2 cellular contexts compared by ENCODE assay signal in genomic region chr6:2925842-2926747, GRCh38.
A peak's percentile ranks its signal among the peaks of the same experiment; 100 is the strongest.
TF ChIP-seq lines count a peak whose summit lies in the region.
"Not testable (repeated sequence)": the region's sequence is repeated elsewhere in the genome, so short reads cannot be mapped to it uniquely, and the experiment has no call there.

No MANE protein-coding gene starts in this region.

TF ChIP-seq in HEK293, 187 proteins besides CTCF, POLR2A, EP300 and RAD21:
- TF ChIP-seq PRDM10 (tag by site-specific recombination; IDR thresholded peaks at IDR 0.05) (peak; percentile 9; the same call in 1 of the 2 replicates), ZBTB20 (tag by site-specific recombination; IDR thresholded peaks at IDR 0.05) (peak; percentile 60; the same call in 1 of the 2 replicates)

TF ChIP-seq in K562, 482 proteins besides CTCF, POLR2A, EP300 and RAD21 (continues in another document):
- not testable (repeated sequence) for TF ChIP-seq ID3 (CRISPR knock-in tag; IDR thresholded peaks at IDR 0.05); ATF1 (CRISPR knock-in tag; IDR thresholded peaks at IDR 0.05); NR4A1 (CRISPR knock-in tag; IDR thresholded peaks at IDR 0.05); JUND (tag; IDR thresholded peaks at IDR 0.05; ENCODE audit: borderline replicate concordance, low read depth, low read length); TEAD4 (CRISPR knock-in tag; IDR thresholded peaks at IDR 0.05; ENCODE audit: borderline replicate concordance)
- TF ChIP-seq ID3 (tag; IDR thresholded peaks at IDR 0.05) = peak; percentile 82
- TF ChIP-seq ZNF165 (CRISPR knock-in tag; IDR thresholded peaks at IDR 0.05; ENCODE audit: borderline replicate concordance) = peak; percentile 69; the same call in 1 of the 2 replicates
- TF ChIP-seq ZBTB11 (CRISPR knock-in tag; IDR thresholded peaks at IDR 0.05) = peak in 1 of 3 experiments; percentile 54; a peak in 1 of 6 replicates
- peak; percentile 84 for TF ChIP-seq PTRF (tag; IDR thresholded peaks at IDR 0.05)
- peak; percentile 24; the same call in 1 of the 2 replicates for TF ChIP-seq ZNF24 (IDR thresholded peaks at IDR 0.05)
- 0 out of 2 replicates have a peak, but pooled peaks have one; percentile 58 for TF ChIP-seq ZNF197 (CRISPR knock-in tag; IDR thresholded peaks at IDR 0.05; ENCODE audit: low read depth)
- 0 out of 2 replicates have a peak, but pooled peaks have one; percentile 48 for TF ChIP-seq ZNF583 (CRISPR knock-in tag; IDR thresholded peaks at IDR 0.05)
- 0 out of 2 replicates have a peak, but pooled peaks have one; percentile 41 for TF ChIP-seq ATF1 (tag; IDR thresholded peaks at IDR 0.05)
- peak in 1 of 2 experiments; percentile 59; a peak in 1 of 4 replicates for TF ChIP-seq TEAD1 (CRISPR knock-in tag; IDR thresholded peaks at IDR 0.05)
- TF ChIP-seq ZNF639 (CRISPR knock-in tag; conservative IDR thresholded peaks at IDR 0.05 in 1 of 2, IDR thresholded peaks at IDR 0.05 in 1 of 2) = 0 out of 4 replicates have a peak, but pooled peaks of 1 of the 2 experiments have one; percentile 24
- 0 out of 2 replicates have a peak, but pooled peaks have one; percentile 37 for TF ChIP-seq HDAC2 (IDR thresholded peaks at IDR 0.05)
- TF ChIP-seq NR4A1 (tag; IDR thresholded peaks at IDR 0.05) = peak; percentile 95
- 0 out of 2 replicates have a peak, but pooled peaks have one; percentile 18 for TF ChIP-seq ZEB2 (IDR thresholded peaks at IDR 0.05)
- TF ChIP-seq ZNF395 (CRISPR knock-in tag; IDR thresholded peaks at IDR 0.05) = 0 out of 2 replicates have a peak, but pooled peaks have one; percentile 45
- peak in 1 of 2 experiments; percentile 30; a peak in 1 of 4 replicates for TF ChIP-seq MNT (conservative IDR thresholded peaks at IDR 0.05)
- TF ChIP-seq ZNF592 (IDR thresholded peaks at IDR 0.05) = peak; percentile 93
- peak; percentile 11 to 57; a peak in 1 of 4 replicates for TF ChIP-seq KDM1A (IDR thresholded peaks at IDR 0.05)
- TF ChIP-seq RNF219 (CRISPR knock-in tag; IDR thresholded peaks at IDR 0.05) = peak; percentile 8; the same call in 1 of the 2 replicates
- 0 out of 2 replicates have a peak, but pooled peaks have one; percentile 27 for TF ChIP-seq FOSL1 (tag; conservative IDR thresholded peaks at IDR 0.05)
- TF ChIP-seq CTBP1 (IDR thresholded peaks at IDR 0.05; ENCODE audit: borderline replicate concordance) = peak; percentile 84; the same call in 1 of the 2 replicates
- TF ChIP-seq RHOXF2B (CRISPR knock-in tag; conservative IDR thresholded peaks at IDR 0.05) = peak; percentile 36; the same call in 1 of the 2 replicates
- 0 out of 2 replicates have a peak, but pooled peaks have one; percentile 19 for TF ChIP-seq ZNF324 (CRISPR knock-in tag; IDR thresholded peaks at IDR 0.05)
- peak in 1 of 2 experiments; percentile 80; a peak in 1 of 4 replicates for TF ChIP-seq SRF (CRISPR knock-in tag; IDR thresholded peaks at IDR 0.05)
- 0 out of 2 replicates have a peak, but pooled peaks have one; percentile 29 for TF ChIP-seq GATA2 (CRISPR knock-in tag; IDR thresholded peaks at IDR 0.05)
- TF ChIP-seq MTA3 (IDR thresholded peaks at IDR 0.05; ENCODE audit: borderline replicate concordance) = 0 out of 2 replicates have a peak, but pooled peaks have one; percentile 41
- 0 out of 2 replicates have a peak, but pooled peaks have one; percentile 32 for TF ChIP-seq SMARCC2 (IDR thresholded peaks at IDR 0.05; ENCODE audit: low read depth)
- TF ChIP-seq MTA1 (IDR thresholded peaks at IDR 0.05; ENCODE audit: borderline replicate concordance) = peak; percentile 46; the same call in 1 of the 2 replicates
- peak; percentile 32 for TF ChIP-seq ZNF239 (CRISPR knock-in tag; IDR thresholded peaks at IDR 0.05)
- TF ChIP-seq ZBTB9 (CRISPR knock-in tag; IDR thresholded peaks at IDR 0.05) = peak; percentile 74; the same call in 1 of the 2 replicates
- TF ChIP-seq JUND (IDR thresholded peaks at IDR 0.05; ENCODE audit: borderline replicate concordance, low read depth, low read length) = peak; percentile 9; the same call in 1 of the 2 replicates
- peak; percentile 50; the same call in 1 of the 2 replicates for TF ChIP-seq TEAD4 (IDR thresholded peaks at IDR 0.05; ENCODE audit: low read length)
- TF ChIP-seq ELF2 (CRISPR knock-in tag; IDR thresholded peaks at IDR 0.05) = peak; percentile 70; the same call in 1 of the 2 replicates
- peak; percentile 23; the same call in 1 of the 2 replicates for TF ChIP-seq TCF3 (CRISPR knock-in tag; IDR thresholded peaks at IDR 0.05)
- TF ChIP-seq MAX (CRISPR knock-in tag; IDR thresholded peaks at IDR 0.05) = 0 out of 2 replicates have a peak, but pooled peaks have one; percentile 22
- peak; percentile 77; the same call in 1 of the 2 replicates for TF ChIP-seq ZNF79 (CRISPR knock-in tag; IDR thresholded peaks at IDR 0.05; ENCODE audit: low read depth)
- peak; percentile 67; the same call in 1 of the 2 replicates for TF ChIP-seq SMARCE1 (IDR thresholded peaks at IDR 0.05)
- TF ChIP-seq ZNF766 (CRISPR knock-in tag; conservative IDR thresholded peaks at IDR 0.05) = peak; percentile 66; the same call in 1 of the 2 replicates
- peak; percentile 43; the same call in 1 of the 2 replicates for TF ChIP-seq ESRRA (IDR thresholded peaks at IDR 0.05; ENCODE audit: borderline replicate concordance, low read depth)
- 0 out of 2 replicates have a peak, but pooled peaks have one; percentile 27 for TF ChIP-seq CAMTA2 (CRISPR knock-in tag; conservative IDR thresholded peaks at IDR 0.05)
- peak; percentile 81 for TF ChIP-seq ZNF311 (CRISPR knock-in tag; IDR thresholded peaks at IDR 0.05)
- TF ChIP-seq ZFP36 (IDR thresholded peaks at IDR 0.05; ENCODE audit: low read depth, low read length, partially characterized antibody) = peak; percentile 6
- TF ChIP-seq GATAD2A (IDR thresholded peaks at IDR 0.05) = 0 out of 2 replicates have a peak, but pooled peaks have one; percentile 31
- peak; percentile 25; the same call in 1 of the 2 replicates for TF ChIP-seq CXXC5 (CRISPR knock-in tag; IDR thresholded peaks at IDR 0.05)
